In genomic region chr12:76049575-76050251, GRCh38 we compare ENCODE assay signal across 16 cellular contexts.
"Had no signal": no experiment of that assay in that cellular context is flagged by ENCODE, and none has a peak within 500 bp of the region (broad histone marks: within the 10 kb centered on the region; RNA-seq: fewer than 3 reads in every experiment).

No MANE protein-coding gene starts in this region.

- H3K4me3 Mint-ChIP-seq: activated CD4-positive, alpha-beta T cell treated with anti-CD3 and anti-CD28 coated beads, Interleukin-2, amount 10 ng/mL, durations not matched to agents 24 days and 14 days; activated naive CD4-positive, alpha-beta T cell treated with anti-CD3 and anti-CD28 coated beads, Interleukin-2, amount 50 U/mL, for 24 hours; immature natural killer cell; memory B cell; neural crest cell; stimulated activated naive CD8-positive, alpha-beta T cell treated with anti-CD3 and anti-CD28 coated beads, Interleukin-15, amount 100 ng/mL, for 72 hours had no signal

- H3K27me3 ChIP-seq: esophagus squamous epithelium, vagina had no signal

- H3K4me3 ChIP-seq: esophagus squamous epithelium, vagina had no signal

- H3K9me3 ChIP-seq: esophagus squamous epithelium, vagina had no signal

- FAIRE-seq: endothelial cell of umbilical vein had no signal

- H3K27me3 Mint-ChIP-seq: activated CD4-positive, alpha-beta T cell treated with anti-CD3 and anti-CD28 coated beads, Interleukin-2, amount 10 ng/mL, durations not matched to agents 24 days and 14 days; activated naive CD4-positive, alpha-beta T cell treated with anti-CD3 and anti-CD28 coated beads, Interleukin-2, amount 50 U/mL, for 24 hours; memory B cell; stimulated activated naive CD8-positive, alpha-beta T cell treated with anti-CD3 and anti-CD28 coated beads, Interleukin-15, amount 100 ng/mL, for 72 hours had no signal

- DNase-seq: activated CD4-positive, alpha-beta T cell treated with anti-CD3 and anti-CD28 coated beads, Interleukin-2, amount 10 ng/mL, durations not matched to agents 24 days and 14 days; activated CD4-positive, CD25-positive, alpha-beta regulatory T cell; dermis blood vessel endothelial cell; effector memory CD4-positive, alpha-beta T cell; esophagus squamous epithelium; immature natural killer cell; retina; stimulated activated CD8-positive, alpha-beta memory T cell treated with anti-CD3 and anti-CD28 coated beads, Interleukin-4, amount 100 ng/mL, for 48 hours; stimulated activated naive CD8-positive, alpha-beta T cell treated with anti-CD3 and anti-CD28 coated beads, Interleukin-15, amount 100 ng/mL, for 72 hours; T-helper 9 cell; trophoblast cell had no signal

- H3K27ac ChIP-seq: esophagus squamous epithelium, vagina had no signal

- H3K4me1 ChIP-seq: vagina had no signal

- H3K9me3 Mint-ChIP-seq: activated CD4-positive, alpha-beta T cell treated with anti-CD3 and anti-CD28 coated beads, Interleukin-2, amount 10 ng/mL, durations not matched to agents 24 days and 14 days; activated naive CD4-positive, alpha-beta T cell treated with anti-CD3 and anti-CD28 coated beads, Interleukin-2, amount 50 U/mL, for 24 hours; immature natural killer cell; memory B cell; neural crest cell; stimulated activated naive CD8-positive, alpha-beta T cell treated with anti-CD3 and anti-CD28 coated beads, Interleukin-15, amount 100 ng/mL, for 72 hours had no signal

- ATAC-seq: stimulated activated naive CD8-positive, alpha-beta T cell treated with anti-CD3 and anti-CD28 coated beads, Interleukin-15, amount 100 ng/mL, for 72 hours had no signal

- H3K4me1 Mint-ChIP-seq: immature natural killer cell; memory B cell; neural crest cell; stimulated activated naive CD8-positive, alpha-beta T cell treated with anti-CD3 and anti-CD28 coated beads, Interleukin-15, amount 100 ng/mL, for 72 hours had no signal

- H3K27ac Mint-ChIP-seq: activated CD4-positive, alpha-beta T cell treated with anti-CD3 and anti-CD28 coated beads, Interleukin-2, amount 10 ng/mL, durations not matched to agents 24 days and 14 days; activated naive CD4-positive, alpha-beta T cell treated with anti-CD3 and anti-CD28 coated beads, Interleukin-2, amount 50 U/mL, for 24 hours; immature natural killer cell; memory B cell; stimulated activated naive CD8-positive, alpha-beta T cell treated with anti-CD3 and anti-CD28 coated beads, Interleukin-15, amount 100 ng/mL, for 72 hours had no signal
